8 cellular contexts compared by ENCODE assay signal in genomic region chr6:127069659-127070279, GRCh38. TPM values are rescaled to one million over a fixed set of nuclear protein-coding genes. Genes with fewer than 3 reads are reported as not detected.
DNase-seq lines count a peak whose midpoint lies in the region; ATAC-seq and TF ChIP-seq lines count a peak whose summit lies in the region.

No MANE protein-coding gene starts in this region.

- POLR2A ChIA-PET in BJ (lab: Charles Lee): no interaction called here

- H3K4me3 ChIP-seq in BJ (ENCODE audit: low read depth, low read length): no peak overlapping the region

- no peaks in the 10 kb centered on the region for H3K27me3 ChIP-seq in BJ (ENCODE audit: control insufficient read depth, insufficient read depth, low read length)

- ATAC-seq in GM18868 (IDR thresholded peaks at IDR 0.05; ENCODE audit: unreplicated experiment): peak; percentile 73
- ATAC-seq in HG03439 (IDR thresholded peaks at IDR 0.05; ENCODE audit: unreplicated experiment): peak; percentile 69
- peak; percentile 71 for ATAC-seq in left lobe of liver

- TF ChIP-seq CTCF in BJ (IDR thresholded peaks at IDR 0.05; ENCODE audit: insufficient read depth, low read depth, low read length): peak; percentile 64
- TF ChIP-seq CTCF in VCaP (conservative IDR thresholded peaks at IDR 0.05): peak; percentile 72

- CTCF ChIA-PET in BJ (lab: Yijun Ruan, JAX): interaction anchor here (1.0 kb wide), 2 partner anchors 267 kb away, joined by 3 to 5 read pairs; no protein-coding TSS in a partner anchor

- no peak overlapping the region for H3K27ac ChIP-seq in VCaP

- no peaks in the 10 kb centered on the region for H3K36me3 ChIP-seq in BJ (ENCODE audit: control insufficient read depth, insufficient read depth, low read length)

- intact Hi-C loops in posterior cingulate gyrus (cut with DNase I): no loop called here

- DNase-seq in BJ (ENCODE audit: low read depth) (no peak), left lobe of liver (ENCODE audit: low spot score) (no peak), ecto neural progenitor cell (ENCODE audit: low spot score) (no peak), posterior cingulate gyrus (no peak)
- no peak for DNase-seq in activated effector memory CD4-positive, alpha-beta T cell treated with Interleukin-2 at 50 U/mL for 16 hours

RNA-seq across cellular contexts. Expression of gene RSPO3, which starts 48.7 kb away (rescaled TPM):
- not detected in 2 replicates for polyA plus RNA-seq in BJ (2011; rRNA removed)
- polyA minus RNA-seq in BJ (2011; rRNA and poly(A)+ RNA removed): not detected in 2 replicates
- total RNA-seq in left lobe of liver: 1.6 TPM
